1 cellular context compared by ENCODE assay signal in the genomic region with DNA sequence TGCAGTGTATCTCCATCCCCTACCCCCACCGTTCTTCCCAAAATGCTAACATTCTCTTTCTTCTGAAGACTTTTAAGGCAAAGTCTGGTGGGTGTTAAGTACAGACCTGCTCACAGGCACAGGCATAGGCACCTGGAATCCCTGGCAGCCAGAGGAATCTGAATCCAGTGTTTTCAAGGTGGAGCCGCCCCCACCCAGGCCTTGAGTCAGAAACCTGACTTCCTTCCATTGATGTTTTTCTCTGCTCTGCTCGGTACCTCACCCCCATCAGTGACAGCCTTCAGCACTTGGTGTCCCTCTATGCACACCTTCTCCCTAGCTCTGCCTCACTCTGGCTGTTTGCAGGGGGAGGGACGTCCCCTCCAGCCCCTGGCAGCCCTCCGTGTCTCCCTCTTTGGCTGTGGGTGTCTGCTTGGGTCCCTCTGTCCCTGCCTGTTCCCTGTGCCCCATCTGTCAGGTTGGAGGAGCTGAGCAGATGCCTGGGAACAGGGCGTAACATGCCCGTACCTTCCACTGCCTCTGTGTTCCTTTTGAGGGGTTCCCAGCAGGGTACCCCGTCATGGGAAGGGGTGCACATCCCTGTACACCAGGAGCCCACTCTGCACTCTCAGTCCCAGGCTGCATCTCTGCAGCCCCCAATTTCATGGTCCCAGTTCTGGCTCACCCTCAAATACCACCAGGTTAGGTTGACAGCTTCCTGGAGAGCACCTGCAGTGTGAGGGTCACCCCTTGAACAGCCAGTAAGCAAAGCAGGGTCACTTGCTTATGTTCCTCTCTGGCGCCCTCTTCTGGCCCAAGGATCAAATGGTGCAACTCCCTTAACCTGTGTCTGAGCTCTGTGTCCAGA.
TF ChIP-seq lines count a peak whose summit lies in the region.

No MANE protein-coding gene starts in this region.

TF ChIP-seq in K562, 482 proteins besides CTCF, POLR2A, EP300 and RAD21 (continues in another document):
- TF ChIP-seq, protein P1, sequence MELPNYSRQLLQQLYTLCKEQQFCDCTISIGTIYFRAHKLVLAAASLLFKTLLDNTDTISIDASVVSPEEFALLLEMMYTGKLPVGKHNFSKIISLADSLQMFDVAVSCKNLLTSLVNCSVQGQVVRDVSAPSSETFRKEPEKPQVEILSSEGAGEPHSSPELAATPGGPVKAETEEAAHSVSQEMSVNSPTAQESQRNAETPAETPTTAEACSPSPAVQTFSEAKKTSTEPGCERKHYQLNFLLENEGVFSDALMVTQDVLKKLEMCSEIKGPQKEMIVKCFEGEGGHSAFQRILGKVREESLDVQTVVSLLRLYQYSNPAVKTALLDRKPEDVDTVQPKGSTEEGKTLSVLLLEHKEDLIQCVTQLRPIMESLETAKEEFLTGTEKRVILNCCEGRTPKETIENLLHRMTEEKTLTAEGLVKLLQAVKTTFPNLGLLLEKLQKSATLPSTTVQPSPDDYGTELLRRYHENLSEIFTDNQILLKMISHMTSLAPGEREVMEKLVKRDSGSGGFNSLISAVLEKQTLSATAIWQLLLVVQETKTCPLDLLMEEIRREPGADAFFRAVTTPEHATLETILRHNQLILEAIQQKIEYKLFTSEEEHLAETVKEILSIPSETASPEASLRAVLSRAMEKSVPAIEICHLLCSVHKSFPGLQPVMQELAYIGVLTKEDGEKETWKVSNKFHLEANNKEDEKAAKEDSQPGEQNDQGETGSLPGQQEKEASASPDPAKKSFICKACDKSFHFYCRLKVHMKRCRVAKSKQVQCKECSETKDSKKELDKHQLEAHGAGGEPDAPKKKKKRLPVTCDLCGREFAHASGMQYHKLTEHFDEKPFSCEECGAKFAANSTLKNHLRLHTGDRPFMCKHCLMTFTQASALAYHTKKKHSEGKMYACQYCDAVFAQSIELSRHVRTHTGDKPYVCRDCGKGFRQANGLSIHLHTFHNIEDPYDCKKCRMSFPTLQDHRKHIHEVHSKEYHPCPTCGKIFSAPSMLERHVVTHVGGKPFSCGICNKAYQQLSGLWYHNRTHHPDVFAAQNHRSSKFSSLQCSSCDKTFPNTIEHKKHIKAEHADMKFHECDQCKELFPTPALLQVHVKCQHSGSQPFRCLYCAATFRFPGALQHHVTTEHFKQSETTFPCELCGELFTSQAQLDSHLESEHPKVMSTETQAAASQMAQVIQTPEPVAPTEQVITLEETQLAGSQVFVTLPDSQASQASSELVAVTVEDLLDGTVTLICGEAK (IDR thresholded peaks at IDR 0.05), result no peak
- TF ChIP-seq, protein P1 (CRISPR knock-in tag; IDR thresholded peaks at IDR 0.05), result no peak
- TF ChIP-seq GTF2F1 (IDR thresholded peaks at IDR 0.05; ENCODE audit: low read depth, low read length), result no peak
- peak in 1 of 2 experiments; percentile 41; a peak in 1 of 4 replicates for TF ChIP-seq MAZ (CRISPR knock-in tag; conservative IDR thresholded peaks at IDR 0.05 in 1 of 2, IDR thresholded peaks at IDR 0.05 in 1 of 2)
- TF ChIP-seq SMARCA4 (IDR thresholded peaks at IDR 0.05), result peak; percentile 65; the same call in 1 of the 2 replicates
- TF ChIP-seq SMC3 (conservative IDR thresholded peaks at IDR 0.05; ENCODE audit: insufficient read depth, low read depth, low read length), result peak; percentile 90
- TF ChIP-seq CEBPB (tag; IDR thresholded peaks at IDR 0.05), result 0 out of 2 replicates have a peak, but pooled peaks have one; percentile 15
- TF ChIP-seq ZFP1 (CRISPR knock-in tag; IDR thresholded peaks at IDR 0.05), result no peak
- peak; percentile 87 for TF ChIP-seq XRCC5 (IDR thresholded peaks at IDR 0.05; ENCODE audit: low read depth, low read length)
- TF ChIP-seq, protein P2, sequence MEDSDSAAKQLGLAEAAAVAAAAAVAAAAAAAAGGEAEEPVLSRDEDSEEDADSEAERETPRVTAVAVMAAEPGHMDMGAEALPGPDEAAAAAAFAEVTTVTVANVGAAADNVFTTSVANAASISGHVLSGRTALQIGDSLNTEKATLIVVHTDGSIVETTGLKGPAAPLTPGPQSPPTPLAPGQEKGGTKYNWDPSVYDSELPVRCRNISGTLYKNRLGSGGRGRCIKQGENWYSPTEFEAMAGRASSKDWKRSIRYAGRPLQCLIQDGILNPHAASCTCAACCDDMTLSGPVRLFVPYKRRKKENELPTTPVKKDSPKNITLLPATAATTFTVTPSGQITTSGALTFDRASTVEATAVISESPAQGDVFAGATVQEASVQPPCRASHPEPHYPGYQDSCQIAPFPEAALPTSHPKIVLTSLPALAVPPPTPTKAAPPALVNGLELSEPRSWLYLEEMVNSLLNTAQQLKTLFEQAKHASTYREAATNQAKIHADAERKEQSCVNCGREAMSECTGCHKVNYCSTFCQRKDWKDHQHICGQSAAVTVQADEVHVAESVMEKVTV (CRISPR knock-in tag; IDR thresholded peaks at IDR 0.05), result peak; percentile 59; the same call in 1 of the 2 replicates
- TF ChIP-seq FOXP1 (CRISPR knock-in tag; IDR thresholded peaks at IDR 0.05), result no peak
- TF ChIP-seq DDX20 (tag; IDR thresholded peaks at IDR 0.05; ENCODE audit: low read depth), result no peak
- TF ChIP-seq NR4A1 (CRISPR knock-in tag; IDR thresholded peaks at IDR 0.05), result no peak
- TF ChIP-seq NR4A1 (tag; IDR thresholded peaks at IDR 0.05), result no peak
- TF ChIP-seq OTX1 (CRISPR knock-in tag; IDR thresholded peaks at IDR 0.05), result no peak
- 0 out of 4 replicates have a peak, but pooled peaks of 1 of the 2 experiments have one; percentile 49 for TF ChIP-seq ARNT (IDR thresholded peaks at IDR 0.05)
- no peak for TF ChIP-seq ZC3H8 (IDR thresholded peaks at IDR 0.05)
- TF ChIP-seq, protein P3, sequence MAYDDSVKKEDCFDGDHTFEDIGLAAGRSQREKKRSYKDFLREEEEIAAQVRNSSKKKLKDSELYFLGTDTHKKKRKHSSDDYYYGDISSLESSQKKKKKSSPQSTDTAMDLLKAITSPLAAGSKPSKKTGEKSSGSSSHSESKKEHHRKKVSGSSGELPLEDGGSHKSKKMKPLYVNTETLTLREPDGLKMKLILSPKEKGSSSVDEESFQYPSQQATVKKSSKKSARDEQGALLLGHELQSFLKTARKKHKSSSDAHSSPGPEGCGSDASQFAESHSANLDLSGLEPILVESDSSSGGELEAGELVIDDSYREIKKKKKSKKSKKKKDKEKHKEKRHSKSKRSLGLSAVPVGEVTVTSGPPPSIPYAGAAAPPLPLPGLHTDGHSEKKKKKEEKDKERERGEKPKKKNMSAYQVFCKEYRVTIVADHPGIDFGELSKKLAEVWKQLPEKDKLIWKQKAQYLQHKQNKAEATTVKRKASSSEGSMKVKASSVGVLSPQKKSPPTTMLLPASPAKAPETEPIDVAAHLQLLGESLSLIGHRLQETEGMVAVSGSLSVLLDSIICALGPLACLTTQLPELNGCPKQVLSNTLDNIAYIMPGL (CRISPR knock-in tag; IDR thresholded peaks at IDR 0.05), result no peak; the same call in 1 of the 2 replicates
- TF ChIP-seq ARID2 (IDR thresholded peaks at IDR 0.05), result peak; percentile 68
- peak; percentile 65; the same call in 1 of the 2 replicates for TF ChIP-seq STAG1 (CRISPR knock-in tag; IDR thresholded peaks at IDR 0.05; ENCODE audit: borderline replicate concordance)
- TF ChIP-seq, protein P4, sequence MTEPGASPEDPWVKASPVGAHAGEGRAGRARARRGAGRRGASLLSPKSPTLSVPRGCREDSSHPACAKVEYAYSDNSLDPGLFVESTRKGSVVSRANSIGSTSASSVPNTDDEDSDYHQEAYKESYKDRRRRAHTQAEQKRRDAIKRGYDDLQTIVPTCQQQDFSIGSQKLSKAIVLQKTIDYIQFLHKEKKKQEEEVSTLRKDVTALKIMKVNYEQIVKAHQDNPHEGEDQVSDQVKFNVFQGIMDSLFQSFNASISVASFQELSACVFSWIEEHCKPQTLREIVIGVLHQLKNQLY (CRISPR knock-in tag; conservative IDR thresholded peaks at IDR 0.05), result peak in 1 of 2 experiments; percentile 72; a peak in 1 of 4 replicates
- TF ChIP-seq, protein P5, sequence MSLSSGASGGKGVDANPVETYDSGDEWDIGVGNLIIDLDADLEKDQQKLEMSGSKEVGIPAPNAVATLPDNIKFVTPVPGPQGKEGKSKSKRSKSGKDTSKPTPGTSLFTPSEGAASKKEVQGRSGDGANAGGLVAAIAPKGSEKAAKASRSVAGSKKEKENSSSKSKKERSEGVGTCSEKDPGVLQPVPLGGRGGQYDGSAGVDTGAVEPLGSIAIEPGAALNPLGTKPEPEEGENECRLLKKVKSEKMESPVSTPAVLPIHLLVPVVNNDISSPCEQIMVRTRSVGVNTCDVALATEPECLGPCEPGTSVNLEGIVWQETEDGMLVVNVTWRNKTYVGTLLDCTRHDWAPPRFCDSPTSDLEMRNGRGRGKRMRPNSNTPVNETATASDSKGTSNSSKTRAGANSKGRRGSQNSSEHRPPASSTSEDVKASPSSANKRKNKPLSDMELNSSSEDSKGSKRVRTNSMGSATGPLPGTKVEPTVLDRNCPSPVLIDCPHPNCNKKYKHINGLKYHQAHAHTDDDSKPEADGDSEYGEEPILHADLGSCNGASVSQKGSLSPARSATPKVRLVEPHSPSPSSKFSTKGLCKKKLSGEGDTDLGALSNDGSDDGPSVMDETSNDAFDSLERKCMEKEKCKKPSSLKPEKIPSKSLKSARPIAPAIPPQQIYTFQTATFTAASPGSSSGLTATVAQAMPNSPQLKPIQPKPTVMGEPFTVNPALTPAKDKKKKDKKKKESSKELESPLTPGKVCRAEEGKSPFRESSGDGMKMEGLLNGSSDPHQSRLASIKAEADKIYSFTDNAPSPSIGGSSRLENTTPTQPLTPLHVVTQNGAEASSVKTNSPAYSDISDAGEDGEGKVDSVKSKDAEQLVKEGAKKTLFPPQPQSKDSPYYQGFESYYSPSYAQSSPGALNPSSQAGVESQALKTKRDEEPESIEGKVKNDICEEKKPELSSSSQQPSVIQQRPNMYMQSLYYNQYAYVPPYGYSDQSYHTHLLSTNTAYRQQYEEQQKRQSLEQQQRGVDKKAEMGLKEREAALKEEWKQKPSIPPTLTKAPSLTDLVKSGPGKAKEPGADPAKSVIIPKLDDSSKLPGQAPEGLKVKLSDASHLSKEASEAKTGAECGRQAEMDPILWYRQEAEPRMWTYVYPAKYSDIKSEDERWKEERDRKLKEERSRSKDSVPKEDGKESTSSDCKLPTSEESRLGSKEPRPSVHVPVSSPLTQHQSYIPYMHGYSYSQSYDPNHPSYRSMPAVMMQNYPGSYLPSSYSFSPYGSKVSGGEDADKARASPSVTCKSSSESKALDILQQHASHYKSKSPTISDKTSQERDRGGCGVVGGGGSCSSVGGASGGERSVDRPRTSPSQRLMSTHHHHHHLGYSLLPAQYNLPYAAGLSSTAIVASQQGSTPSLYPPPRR (CRISPR knock-in tag; IDR thresholded peaks at IDR 0.05; ENCODE audit: borderline replicate concordance), result no peak
- no peak for TF ChIP-seq GABPB1 (CRISPR knock-in tag; IDR thresholded peaks at IDR 0.05)
- TF ChIP-seq EP400 (IDR thresholded peaks at IDR 0.05), result no peak
- 0 out of 4 replicates have a peak, but pooled peaks of 1 of the 2 experiments have one; percentile 9 for TF ChIP-seq TBL1XR1 (IDR thresholded peaks at IDR 0.05; ENCODE audit: low read length in 2 of 2)
- peak; percentile 34; the same call in 1 of the 2 replicates for TF ChIP-seq RB1 (IDR thresholded peaks at IDR 0.05; ENCODE audit: low read depth)
- no peak for TF ChIP-seq FOXM1 (IDR thresholded peaks at IDR 0.05; ENCODE audit: low read depth)
- no peak for TF ChIP-seq FOXM1 (CRISPR knock-in tag; IDR thresholded peaks at IDR 0.05; ENCODE audit: low read depth)
- TF ChIP-seq, protein P6, sequence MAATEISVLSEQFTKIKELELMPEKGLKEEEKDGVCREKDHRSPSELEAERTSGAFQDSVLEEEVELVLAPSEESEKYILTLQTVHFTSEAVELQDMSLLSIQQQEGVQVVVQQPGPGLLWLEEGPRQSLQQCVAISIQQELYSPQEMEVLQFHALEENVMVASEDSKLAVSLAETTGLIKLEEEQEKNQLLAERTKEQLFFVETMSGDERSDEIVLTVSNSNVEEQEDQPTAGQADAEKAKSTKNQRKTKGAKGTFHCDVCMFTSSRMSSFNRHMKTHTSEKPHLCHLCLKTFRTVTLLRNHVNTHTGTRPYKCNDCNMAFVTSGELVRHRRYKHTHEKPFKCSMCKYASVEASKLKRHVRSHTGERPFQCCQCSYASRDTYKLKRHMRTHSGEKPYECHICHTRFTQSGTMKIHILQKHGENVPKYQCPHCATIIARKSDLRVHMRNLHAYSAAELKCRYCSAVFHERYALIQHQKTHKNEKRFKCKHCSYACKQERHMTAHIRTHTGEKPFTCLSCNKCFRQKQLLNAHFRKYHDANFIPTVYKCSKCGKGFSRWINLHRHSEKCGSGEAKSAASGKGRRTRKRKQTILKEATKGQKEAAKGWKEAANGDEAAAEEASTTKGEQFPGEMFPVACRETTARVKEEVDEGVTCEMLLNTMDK (IDR thresholded peaks at IDR 0.05; ENCODE audit: borderline replicate concordance, insufficient read depth, low read depth, low read length, poor library complexity, severe bottlenecking), result peak; percentile 49
- no peak for TF ChIP-seq BRD4 (IDR thresholded peaks at IDR 0.05)
- TF ChIP-seq ZNF174 (CRISPR knock-in tag; IDR thresholded peaks at IDR 0.05), result no peak
- TF ChIP-seq RBFOX2 (IDR thresholded peaks at IDR 0.05; ENCODE audit: low read depth, low read length), result no peak
- TF ChIP-seq CEBPG (CRISPR knock-in tag; IDR thresholded peaks at IDR 0.05), result no peak
- TF ChIP-seq CEBPG (tag; conservative IDR thresholded peaks at IDR 0.05 in 1 of 2, IDR thresholded peaks at IDR 0.05 in 1 of 2), result 0 out of 4 replicates have a peak, but pooled peaks of 1 of the 2 experiments have one; percentile 30
- no peak for TF ChIP-seq DIDO1 (tag; IDR thresholded peaks at IDR 0.05; ENCODE audit: low read depth)
- TF ChIP-seq ZNF695 (CRISPR knock-in tag; IDR thresholded peaks at IDR 0.05), result no peak
